1 cellular context compared by ENCODE assay signal in the genomic region with DNA sequence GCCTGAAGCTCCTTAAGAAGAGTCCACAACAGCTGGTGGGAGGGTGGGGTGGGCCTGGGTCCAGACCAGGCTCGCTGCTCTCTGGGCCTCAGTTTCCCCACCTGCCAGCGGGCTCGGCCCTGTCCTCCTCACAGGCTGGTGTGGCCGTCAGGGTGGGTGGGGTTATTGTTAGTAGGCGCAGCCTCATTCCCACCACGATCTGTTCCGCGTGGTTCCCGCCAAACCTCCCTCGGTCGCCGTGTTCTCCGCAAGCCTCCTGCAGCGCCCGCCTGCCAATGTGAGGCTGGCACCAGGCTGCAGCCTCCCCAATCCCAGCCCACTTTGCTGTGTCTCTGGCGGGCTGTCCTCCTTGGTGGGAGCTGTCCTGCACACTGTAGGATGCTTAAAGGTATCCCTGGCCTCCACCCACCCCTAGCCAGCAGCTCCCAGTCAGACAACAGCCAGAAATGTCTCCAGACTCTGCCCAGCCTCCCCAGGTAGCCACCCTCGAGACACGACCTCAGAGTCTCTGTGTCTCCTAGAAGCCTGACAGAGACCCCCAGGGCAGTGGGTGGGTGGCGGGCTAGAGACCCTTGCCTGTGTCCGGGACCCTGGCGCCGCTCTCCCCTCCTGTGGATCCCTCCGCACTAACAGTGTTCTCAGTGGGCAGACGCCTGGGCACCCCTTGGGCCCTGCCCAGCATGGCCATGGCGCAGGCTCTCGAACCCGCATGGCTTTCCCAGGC.
A peak's percentile ranks its signal among the peaks of the same experiment; 100 is the strongest.
TF ChIP-seq lines count a peak whose summit lies in the region.

No MANE protein-coding gene starts in this region.

TF ChIP-seq in HepG2, 621 proteins besides CTCF, POLR2A, EP300 and RAD21 (continued from another document and continues in another):
- TF ChIP-seq, protein P1, sequence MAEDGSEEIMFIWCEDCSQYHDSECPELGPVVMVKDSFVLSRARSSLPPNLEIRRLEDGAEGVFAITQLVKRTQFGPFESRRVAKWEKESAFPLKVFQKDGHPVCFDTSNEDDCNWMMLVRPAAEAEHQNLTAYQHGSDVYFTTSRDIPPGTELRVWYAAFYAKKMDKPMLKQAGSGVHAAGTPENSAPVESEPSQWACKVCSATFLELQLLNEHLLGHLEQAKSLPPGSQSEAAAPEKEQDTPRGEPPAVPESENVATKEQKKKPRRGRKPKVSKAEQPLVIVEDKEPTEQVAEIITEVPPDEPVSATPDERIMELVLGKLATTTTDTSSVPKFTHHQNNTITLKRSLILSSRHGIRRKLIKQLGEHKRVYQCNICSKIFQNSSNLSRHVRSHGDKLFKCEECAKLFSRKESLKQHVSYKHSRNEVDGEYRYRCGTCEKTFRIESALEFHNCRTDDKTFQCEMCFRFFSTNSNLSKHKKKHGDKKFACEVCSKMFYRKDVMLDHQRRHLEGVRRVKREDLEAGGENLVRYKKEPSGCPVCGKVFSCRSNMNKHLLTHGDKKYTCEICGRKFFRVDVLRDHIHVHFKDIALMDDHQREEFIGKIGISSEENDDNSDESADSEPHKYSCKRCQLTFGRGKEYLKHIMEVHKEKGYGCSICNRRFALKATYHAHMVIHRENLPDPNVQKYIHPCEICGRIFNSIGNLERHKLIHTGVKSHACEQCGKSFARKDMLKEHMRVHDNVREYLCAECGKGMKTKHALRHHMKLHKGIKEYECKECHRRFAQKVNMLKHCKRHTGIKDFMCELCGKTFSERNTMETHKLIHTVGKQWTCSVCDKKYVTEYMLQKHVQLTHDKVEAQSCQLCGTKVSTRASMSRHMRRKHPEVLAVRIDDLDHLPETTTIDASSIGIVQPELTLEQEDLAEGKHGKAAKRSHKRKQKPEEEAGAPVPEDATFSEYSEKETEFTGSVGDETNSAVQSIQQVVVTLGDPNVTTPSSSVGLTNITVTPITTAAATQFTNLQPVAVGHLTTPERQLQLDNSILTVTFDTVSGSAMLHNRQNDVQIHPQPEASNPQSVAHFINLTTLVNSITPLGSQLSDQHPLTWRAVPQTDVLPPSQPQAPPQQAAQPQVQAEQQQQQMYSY (CRISPR knock-in tag; IDR thresholded peaks at IDR 0.05) = no peak
- TF ChIP-seq, protein P2, sequence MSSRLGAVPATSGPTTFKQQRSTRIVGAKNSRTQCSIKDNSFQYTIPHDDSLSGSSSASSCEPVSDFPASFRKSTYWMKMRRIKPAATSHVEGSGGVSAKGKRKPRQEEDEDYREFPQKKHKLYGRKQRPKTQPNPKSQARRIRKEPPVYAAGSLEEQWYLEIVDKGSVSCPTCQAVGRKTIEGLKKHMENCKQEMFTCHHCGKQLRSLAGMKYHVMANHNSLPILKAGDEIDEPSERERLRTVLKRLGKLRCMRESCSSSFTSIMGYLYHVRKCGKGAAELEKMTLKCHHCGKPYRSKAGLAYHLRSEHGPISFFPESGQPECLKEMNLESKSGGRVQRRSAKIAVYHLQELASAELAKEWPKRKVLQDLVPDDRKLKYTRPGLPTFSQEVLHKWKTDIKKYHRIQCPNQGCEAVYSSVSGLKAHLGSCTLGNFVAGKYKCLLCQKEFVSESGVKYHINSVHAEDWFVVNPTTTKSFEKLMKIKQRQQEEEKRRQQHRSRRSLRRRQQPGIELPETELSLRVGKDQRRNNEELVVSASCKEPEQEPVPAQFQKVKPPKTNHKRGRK (CRISPR knock-in tag; IDR thresholded peaks at IDR 0.05) = no peak
- no peak for TF ChIP-seq CEBPB (IDR thresholded peaks at IDR 0.05; ENCODE audit: borderline replicate concordance, low read depth, low read length)
- no peak for TF ChIP-seq ETV5 (CRISPR knock-in tag; IDR thresholded peaks at IDR 0.05; ENCODE audit: borderline replicate concordance)
- no peak for TF ChIP-seq ARNT2 (CRISPR knock-in tag; IDR thresholded peaks at IDR 0.05; ENCODE audit: low read depth)
- no peak for TF ChIP-seq ZNF737 (CRISPR knock-in tag; IDR thresholded peaks at IDR 0.05; ENCODE audit: borderline replicate concordance)
- TF ChIP-seq ZNF33B (CRISPR knock-in tag; IDR thresholded peaks at IDR 0.05) = 0 out of 2 replicates have a peak, but pooled peaks have one; percentile 47
- no peak for TF ChIP-seq ZNF777 (CRISPR knock-in tag; IDR thresholded peaks at IDR 0.05)
- TF ChIP-seq SMARCE1 (IDR thresholded peaks at IDR 0.05; ENCODE audit: borderline replicate concordance) = no peak; the same call in 1 of the 2 replicates
- TF ChIP-seq AGO1 (IDR thresholded peaks at IDR 0.05; ENCODE audit: low read depth, low read length, poor library complexity, severe bottlenecking) = peak; percentile 45
- TF ChIP-seq ZNF724P (CRISPR knock-in tag; IDR thresholded peaks at IDR 0.05; ENCODE audit: borderline replicate concordance) = no peak
- TF ChIP-seq, protein P3, sequence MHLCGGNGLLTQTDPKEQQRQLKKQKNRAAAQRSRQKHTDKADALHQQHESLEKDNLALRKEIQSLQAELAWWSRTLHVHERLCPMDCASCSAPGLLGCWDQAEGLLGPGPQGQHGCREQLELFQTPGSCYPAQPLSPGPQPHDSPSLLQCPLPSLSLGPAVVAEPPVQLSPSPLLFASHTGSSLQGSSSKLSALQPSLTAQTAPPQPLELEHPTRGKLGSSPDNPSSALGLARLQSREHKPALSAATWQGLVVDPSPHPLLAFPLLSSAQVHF (CRISPR knock-in tag; IDR thresholded peaks at IDR 0.05) = 0 out of 2 replicates have a peak, but pooled peaks have one; percentile 18
- TF ChIP-seq, protein P4, sequence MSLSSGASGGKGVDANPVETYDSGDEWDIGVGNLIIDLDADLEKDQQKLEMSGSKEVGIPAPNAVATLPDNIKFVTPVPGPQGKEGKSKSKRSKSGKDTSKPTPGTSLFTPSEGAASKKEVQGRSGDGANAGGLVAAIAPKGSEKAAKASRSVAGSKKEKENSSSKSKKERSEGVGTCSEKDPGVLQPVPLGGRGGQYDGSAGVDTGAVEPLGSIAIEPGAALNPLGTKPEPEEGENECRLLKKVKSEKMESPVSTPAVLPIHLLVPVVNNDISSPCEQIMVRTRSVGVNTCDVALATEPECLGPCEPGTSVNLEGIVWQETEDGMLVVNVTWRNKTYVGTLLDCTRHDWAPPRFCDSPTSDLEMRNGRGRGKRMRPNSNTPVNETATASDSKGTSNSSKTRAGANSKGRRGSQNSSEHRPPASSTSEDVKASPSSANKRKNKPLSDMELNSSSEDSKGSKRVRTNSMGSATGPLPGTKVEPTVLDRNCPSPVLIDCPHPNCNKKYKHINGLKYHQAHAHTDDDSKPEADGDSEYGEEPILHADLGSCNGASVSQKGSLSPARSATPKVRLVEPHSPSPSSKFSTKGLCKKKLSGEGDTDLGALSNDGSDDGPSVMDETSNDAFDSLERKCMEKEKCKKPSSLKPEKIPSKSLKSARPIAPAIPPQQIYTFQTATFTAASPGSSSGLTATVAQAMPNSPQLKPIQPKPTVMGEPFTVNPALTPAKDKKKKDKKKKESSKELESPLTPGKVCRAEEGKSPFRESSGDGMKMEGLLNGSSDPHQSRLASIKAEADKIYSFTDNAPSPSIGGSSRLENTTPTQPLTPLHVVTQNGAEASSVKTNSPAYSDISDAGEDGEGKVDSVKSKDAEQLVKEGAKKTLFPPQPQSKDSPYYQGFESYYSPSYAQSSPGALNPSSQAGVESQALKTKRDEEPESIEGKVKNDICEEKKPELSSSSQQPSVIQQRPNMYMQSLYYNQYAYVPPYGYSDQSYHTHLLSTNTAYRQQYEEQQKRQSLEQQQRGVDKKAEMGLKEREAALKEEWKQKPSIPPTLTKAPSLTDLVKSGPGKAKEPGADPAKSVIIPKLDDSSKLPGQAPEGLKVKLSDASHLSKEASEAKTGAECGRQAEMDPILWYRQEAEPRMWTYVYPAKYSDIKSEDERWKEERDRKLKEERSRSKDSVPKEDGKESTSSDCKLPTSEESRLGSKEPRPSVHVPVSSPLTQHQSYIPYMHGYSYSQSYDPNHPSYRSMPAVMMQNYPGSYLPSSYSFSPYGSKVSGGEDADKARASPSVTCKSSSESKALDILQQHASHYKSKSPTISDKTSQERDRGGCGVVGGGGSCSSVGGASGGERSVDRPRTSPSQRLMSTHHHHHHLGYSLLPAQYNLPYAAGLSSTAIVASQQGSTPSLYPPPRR (CRISPR knock-in tag; IDR thresholded peaks at IDR 0.05; ENCODE audit: borderline replicate concordance) = no peak
- TF ChIP-seq SCMH1 (CRISPR knock-in tag; IDR thresholded peaks at IDR 0.05; ENCODE audit: borderline replicate concordance) = no peak
- no peak for TF ChIP-seq FOXJ3 (CRISPR knock-in tag; IDR thresholded peaks at IDR 0.05; ENCODE audit: borderline replicate concordance)
- TF ChIP-seq ZNF598 (CRISPR knock-in tag; IDR thresholded peaks at IDR 0.05; ENCODE audit: borderline replicate concordance) = peak; percentile 53; the same call in 1 of the 2 replicates
- TF ChIP-seq REL (CRISPR knock-in tag; conservative IDR thresholded peaks at IDR 0.05) = no peak
- TF ChIP-seq ZNF460 (CRISPR knock-in tag; IDR thresholded peaks at IDR 0.05; ENCODE audit: borderline replicate concordance) = no peak
- 0 out of 2 replicates have a peak, but pooled peaks have one; percentile 4 for TF ChIP-seq ZNF709 (CRISPR knock-in tag; IDR thresholded peaks at IDR 0.05)
- no peak for TF ChIP-seq ZNF850 (CRISPR knock-in tag; conservative IDR thresholded peaks at IDR 0.05)
- TF ChIP-seq, protein P5, sequence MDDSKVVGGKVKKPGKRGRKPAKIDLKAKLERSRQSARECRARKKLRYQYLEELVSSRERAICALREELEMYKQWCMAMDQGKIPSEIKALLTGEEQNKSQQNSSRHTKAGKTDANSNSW (CRISPR knock-in tag; IDR thresholded peaks at IDR 0.05; ENCODE audit: borderline replicate concordance) = no peak; the same call in 1 of the 2 replicates
- TF ChIP-seq, protein P6, sequence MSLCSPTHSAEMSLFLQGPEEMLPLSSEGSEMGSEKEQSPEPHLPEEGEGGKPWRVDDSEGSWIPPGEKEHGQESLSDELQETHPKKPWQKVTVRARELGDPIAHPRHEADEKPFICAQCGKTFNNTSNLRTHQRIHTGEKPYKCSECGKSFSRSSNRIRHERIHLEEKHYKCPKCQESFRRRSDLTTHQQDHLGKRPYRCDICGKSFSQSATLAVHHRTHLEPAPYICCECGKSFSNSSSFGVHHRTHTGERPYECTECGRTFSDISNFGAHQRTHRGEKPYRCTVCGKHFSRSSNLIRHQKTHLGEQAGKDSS (CRISPR knock-in tag; IDR thresholded peaks at IDR 0.05; ENCODE audit: borderline replicate concordance, low read depth) = no peak
- TF ChIP-seq ATRX (CRISPR knock-in tag; IDR thresholded peaks at IDR 0.05; ENCODE audit: borderline replicate concordance) = no peak
- TF ChIP-seq PHF21A (CRISPR knock-in tag; IDR thresholded peaks at IDR 0.05) = no peak
- TF ChIP-seq REPIN1 (CRISPR knock-in tag; IDR thresholded peaks at IDR 0.05; ENCODE audit: borderline replicate concordance, low read depth) = no peak
- 0 out of 2 replicates have a peak, but pooled peaks have one; percentile 33 for TF ChIP-seq POLR2AphosphoS2 (IDR thresholded peaks at IDR 0.05; ENCODE audit: low read depth, low read length)
- TF ChIP-seq, protein P7, sequence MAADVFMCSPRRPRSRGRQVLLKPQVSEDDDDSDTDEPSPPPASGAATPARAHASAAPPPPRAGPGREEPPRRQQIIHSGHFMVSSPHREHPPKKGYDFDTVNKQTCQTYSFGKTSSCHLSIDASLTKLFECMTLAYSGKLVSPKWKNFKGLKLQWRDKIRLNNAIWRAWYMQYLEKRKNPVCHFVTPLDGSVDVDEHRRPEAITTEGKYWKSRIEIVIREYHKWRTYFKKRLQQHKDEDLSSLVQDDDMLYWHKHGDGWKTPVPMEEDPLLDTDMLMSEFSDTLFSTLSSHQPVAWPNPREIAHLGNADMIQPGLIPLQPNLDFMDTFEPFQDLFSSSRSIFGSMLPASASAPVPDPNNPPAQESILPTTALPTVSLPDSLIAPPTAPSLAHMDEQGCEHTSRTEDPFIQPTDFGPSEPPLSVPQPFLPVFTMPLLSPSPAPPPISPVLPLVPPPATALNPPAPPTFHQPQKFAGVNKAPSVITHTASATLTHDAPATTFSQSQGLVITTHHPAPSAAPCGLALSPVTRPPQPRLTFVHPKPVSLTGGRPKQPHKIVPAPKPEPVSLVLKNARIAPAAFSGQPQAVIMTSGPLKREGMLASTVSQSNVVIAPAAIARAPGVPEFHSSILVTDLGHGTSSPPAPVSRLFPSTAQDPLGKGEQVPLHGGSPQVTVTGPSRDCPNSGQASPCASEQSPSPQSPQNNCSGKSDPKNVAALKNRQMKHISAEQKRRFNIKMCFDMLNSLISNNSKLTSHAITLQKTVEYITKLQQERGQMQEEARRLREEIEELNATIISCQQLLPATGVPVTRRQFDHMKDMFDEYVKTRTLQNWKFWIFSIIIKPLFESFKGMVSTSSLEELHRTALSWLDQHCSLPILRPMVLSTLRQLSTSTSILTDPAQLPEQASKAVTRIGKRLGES (CRISPR knock-in tag; IDR thresholded peaks at IDR 0.05; ENCODE audit: borderline replicate concordance) = no peak
- TF ChIP-seq, protein P8, sequence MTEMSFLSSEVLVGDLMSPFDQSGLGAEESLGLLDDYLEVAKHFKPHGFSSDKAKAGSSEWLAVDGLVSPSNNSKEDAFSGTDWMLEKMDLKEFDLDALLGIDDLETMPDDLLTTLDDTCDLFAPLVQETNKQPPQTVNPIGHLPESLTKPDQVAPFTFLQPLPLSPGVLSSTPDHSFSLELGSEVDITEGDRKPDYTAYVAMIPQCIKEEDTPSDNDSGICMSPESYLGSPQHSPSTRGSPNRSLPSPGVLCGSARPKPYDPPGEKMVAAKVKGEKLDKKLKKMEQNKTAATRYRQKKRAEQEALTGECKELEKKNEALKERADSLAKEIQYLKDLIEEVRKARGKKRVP (CRISPR knock-in tag; IDR thresholded peaks at IDR 0.05) = no peak
- TF ChIP-seq, protein P9, sequence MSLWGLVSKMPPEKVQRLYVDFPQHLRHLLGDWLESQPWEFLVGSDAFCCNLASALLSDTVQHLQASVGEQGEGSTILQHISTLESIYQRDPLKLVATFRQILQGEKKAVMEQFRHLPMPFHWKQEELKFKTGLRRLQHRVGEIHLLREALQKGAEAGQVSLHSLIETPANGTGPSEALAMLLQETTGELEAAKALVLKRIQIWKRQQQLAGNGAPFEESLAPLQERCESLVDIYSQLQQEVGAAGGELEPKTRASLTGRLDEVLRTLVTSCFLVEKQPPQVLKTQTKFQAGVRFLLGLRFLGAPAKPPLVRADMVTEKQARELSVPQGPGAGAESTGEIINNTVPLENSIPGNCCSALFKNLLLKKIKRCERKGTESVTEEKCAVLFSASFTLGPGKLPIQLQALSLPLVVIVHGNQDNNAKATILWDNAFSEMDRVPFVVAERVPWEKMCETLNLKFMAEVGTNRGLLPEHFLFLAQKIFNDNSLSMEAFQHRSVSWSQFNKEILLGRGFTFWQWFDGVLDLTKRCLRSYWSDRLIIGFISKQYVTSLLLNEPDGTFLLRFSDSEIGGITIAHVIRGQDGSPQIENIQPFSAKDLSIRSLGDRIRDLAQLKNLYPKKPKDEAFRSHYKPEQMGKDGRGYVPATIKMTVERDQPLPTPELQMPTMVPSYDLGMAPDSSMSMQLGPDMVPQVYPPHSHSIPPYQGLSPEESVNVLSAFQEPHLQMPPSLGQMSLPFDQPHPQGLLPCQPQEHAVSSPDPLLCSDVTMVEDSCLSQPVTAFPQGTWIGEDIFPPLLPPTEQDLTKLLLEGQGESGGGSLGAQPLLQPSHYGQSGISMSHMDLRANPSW (CRISPR knock-in tag; IDR thresholded peaks at IDR 0.05; ENCODE audit: borderline replicate concordance) = no peak
- TF ChIP-seq MTF2 (CRISPR knock-in tag; IDR thresholded peaks at IDR 0.05; ENCODE audit: borderline replicate concordance) = no peak
- no peak for TF ChIP-seq NFKBIZ (CRISPR knock-in tag; IDR thresholded peaks at IDR 0.05)
- TF ChIP-seq ZNF263 (CRISPR knock-in tag; IDR thresholded peaks at IDR 0.05) = no peak
- TF ChIP-seq ZNF367 (CRISPR knock-in tag; IDR thresholded peaks at IDR 0.05; ENCODE audit: borderline replicate concordance) = no peak
